In genomic region chr20:63765082-63765873, GRCh38 we compare ENCODE assay signal across 1 cellular context.
TF ChIP-seq lines count a peak whose summit lies in the region.

No MANE protein-coding gene starts in this region.

TF ChIP-seq in HepG2, 621 proteins besides CTCF, POLR2A, EP300 and RAD21 (continued from another document and continues in another):
- TF ChIP-seq SAP130 (CRISPR knock-in tag; IDR thresholded peaks at IDR 0.05; ENCODE audit: low read depth) (peak; percentile 75), ZNF552 (CRISPR knock-in tag; IDR thresholded peaks at IDR 0.05; ENCODE audit: borderline replicate concordance) (peak; percentile 63; the same call in 1 of the 2 replicates), ARID5B (CRISPR knock-in tag; IDR thresholded peaks at IDR 0.05) (peak; percentile 47), ZSCAN29 (CRISPR knock-in tag; conservative IDR thresholded peaks at IDR 0.05) (no peak), ZHX1 (CRISPR knock-in tag; IDR thresholded peaks at IDR 0.05; ENCODE audit: low read depth) (no peak), ZNF7 (CRISPR knock-in tag; IDR thresholded peaks at IDR 0.05) (no peak), ISL2 (CRISPR knock-in tag; IDR thresholded peaks at IDR 0.05) (no peak), ZNF678 (CRISPR knock-in tag; IDR thresholded peaks at IDR 0.05) (peak; percentile 46; the same call in 1 of the 2 replicates), ZBTB38 (CRISPR knock-in tag; IDR thresholded peaks at IDR 0.05) (peak; percentile 86; the same call in 1 of the 2 replicates), ARHGAP35 (CRISPR knock-in tag; IDR thresholded peaks at IDR 0.05; ENCODE audit: borderline replicate concordance) (no peak), HNRNPLL (IDR thresholded peaks at IDR 0.05; ENCODE audit: low read depth, low read length, poor library complexity, severe bottlenecking) (no peak), ZNF75D (CRISPR knock-in tag; IDR thresholded peaks at IDR 0.05; ENCODE audit: borderline replicate concordance) (no peak), HDAC2 (CRISPR knock-in tag; IDR thresholded peaks at IDR 0.05) (peak; percentile 67), PHF8 (CRISPR knock-in tag; IDR thresholded peaks at IDR 0.05) (peak; percentile 15; the same call in 1 of the 2 replicates), TOPORS (CRISPR knock-in tag; IDR thresholded peaks at IDR 0.05) (no peak), ZSCAN21 (CRISPR knock-in tag; IDR thresholded peaks at IDR 0.05; ENCODE audit: borderline replicate concordance) (peak; percentile 69; the same call in 1 of the 2 replicates), GABPB1 (CRISPR knock-in tag; IDR thresholded peaks at IDR 0.05) (peak; percentile 36; the same call in 1 of the 2 replicates), NR2F6 (IDR thresholded peaks at IDR 0.05) (peak; percentile 28; the same call in 1 of the 2 replicates), NR2F6 (CRISPR knock-in tag; IDR thresholded peaks at IDR 0.05) (no peak), SP4 (CRISPR knock-in tag; IDR thresholded peaks at IDR 0.05) (no peak), ZNF614 (CRISPR knock-in tag; IDR thresholded peaks at IDR 0.05; ENCODE audit: borderline replicate concordance) (peak; percentile 48; the same call in 1 of the 2 replicates), ARID4A (CRISPR knock-in tag; IDR thresholded peaks at IDR 0.05; ENCODE audit: borderline replicate concordance) (peak; percentile 43), HMG20A (CRISPR knock-in tag; IDR thresholded peaks at IDR 0.05; ENCODE audit: borderline replicate concordance) (no peak), HNF1B (CRISPR knock-in tag; IDR thresholded peaks at IDR 0.05) (peak; percentile 76), ZNF704 (CRISPR knock-in tag; IDR thresholded peaks at IDR 0.05; ENCODE audit: borderline replicate concordance) (no peak), ZNF580 (CRISPR knock-in tag; IDR thresholded peaks at IDR 0.05; ENCODE audit: borderline replicate concordance, low read depth) (peak; percentile 51; the same call in 1 of the 2 replicates)
- TF ChIP-seq, protein P1, sequence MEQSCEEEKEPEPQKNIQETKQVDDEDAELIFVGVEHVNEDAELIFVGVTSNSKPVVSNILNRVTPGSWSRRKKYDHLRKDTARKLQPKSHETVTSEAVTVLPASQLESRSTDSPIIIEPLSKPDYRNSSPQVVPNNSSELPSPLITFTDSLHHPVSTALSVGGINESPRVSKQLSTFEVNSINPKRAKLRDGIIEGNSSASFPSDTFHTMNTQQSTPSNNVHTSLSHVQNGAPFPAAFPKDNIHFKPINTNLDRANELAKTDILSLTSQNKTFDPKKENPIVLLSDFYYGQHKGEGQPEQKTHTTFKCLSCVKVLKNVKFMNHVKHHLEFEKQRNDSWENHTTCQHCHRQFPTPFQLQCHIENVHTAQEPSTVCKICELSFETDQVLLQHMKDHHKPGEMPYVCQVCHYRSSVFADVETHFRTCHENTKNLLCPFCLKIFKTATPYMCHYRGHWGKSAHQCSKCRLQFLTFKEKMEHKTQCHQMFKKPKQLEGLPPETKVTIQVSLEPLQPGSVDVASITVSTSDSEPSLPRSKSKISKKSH (CRISPR knock-in tag; IDR thresholded peaks at IDR 0.05; ENCODE audit: borderline replicate concordance): peak; percentile 68; the same call in 1 of the 2 replicates
- TF ChIP-seq, protein P2, sequence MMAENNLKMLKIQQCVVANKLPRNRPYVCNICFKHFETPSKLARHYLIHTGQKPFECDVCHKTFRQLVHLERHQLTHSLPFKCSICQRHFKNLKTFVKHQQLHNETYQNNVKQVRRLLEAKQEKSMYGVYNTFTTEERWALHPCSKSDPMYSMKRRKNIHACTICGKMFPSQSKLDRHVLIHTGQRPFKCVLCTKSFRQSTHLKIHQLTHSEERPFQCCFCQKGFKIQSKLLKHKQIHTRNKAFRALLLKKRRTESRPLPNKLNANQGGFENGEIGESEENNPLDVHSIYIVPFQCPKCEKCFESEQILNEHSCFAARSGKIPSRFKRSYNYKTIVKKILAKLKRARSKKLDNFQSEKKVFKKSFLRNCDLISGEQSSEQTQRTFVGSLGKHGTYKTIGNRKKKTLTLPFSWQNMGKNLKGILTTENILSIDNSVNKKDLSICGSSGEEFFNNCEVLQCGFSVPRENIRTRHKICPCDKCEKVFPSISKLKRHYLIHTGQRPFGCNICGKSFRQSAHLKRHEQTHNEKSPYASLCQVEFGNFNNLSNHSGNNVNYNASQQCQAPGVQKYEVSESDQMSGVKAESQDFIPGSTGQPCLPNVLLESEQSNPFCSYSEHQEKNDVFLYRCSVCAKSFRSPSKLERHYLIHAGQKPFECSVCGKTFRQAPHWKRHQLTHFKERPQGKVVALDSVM (CRISPR knock-in tag; IDR thresholded peaks at IDR 0.05): no peak
- TF ChIP-seq, protein P3, sequence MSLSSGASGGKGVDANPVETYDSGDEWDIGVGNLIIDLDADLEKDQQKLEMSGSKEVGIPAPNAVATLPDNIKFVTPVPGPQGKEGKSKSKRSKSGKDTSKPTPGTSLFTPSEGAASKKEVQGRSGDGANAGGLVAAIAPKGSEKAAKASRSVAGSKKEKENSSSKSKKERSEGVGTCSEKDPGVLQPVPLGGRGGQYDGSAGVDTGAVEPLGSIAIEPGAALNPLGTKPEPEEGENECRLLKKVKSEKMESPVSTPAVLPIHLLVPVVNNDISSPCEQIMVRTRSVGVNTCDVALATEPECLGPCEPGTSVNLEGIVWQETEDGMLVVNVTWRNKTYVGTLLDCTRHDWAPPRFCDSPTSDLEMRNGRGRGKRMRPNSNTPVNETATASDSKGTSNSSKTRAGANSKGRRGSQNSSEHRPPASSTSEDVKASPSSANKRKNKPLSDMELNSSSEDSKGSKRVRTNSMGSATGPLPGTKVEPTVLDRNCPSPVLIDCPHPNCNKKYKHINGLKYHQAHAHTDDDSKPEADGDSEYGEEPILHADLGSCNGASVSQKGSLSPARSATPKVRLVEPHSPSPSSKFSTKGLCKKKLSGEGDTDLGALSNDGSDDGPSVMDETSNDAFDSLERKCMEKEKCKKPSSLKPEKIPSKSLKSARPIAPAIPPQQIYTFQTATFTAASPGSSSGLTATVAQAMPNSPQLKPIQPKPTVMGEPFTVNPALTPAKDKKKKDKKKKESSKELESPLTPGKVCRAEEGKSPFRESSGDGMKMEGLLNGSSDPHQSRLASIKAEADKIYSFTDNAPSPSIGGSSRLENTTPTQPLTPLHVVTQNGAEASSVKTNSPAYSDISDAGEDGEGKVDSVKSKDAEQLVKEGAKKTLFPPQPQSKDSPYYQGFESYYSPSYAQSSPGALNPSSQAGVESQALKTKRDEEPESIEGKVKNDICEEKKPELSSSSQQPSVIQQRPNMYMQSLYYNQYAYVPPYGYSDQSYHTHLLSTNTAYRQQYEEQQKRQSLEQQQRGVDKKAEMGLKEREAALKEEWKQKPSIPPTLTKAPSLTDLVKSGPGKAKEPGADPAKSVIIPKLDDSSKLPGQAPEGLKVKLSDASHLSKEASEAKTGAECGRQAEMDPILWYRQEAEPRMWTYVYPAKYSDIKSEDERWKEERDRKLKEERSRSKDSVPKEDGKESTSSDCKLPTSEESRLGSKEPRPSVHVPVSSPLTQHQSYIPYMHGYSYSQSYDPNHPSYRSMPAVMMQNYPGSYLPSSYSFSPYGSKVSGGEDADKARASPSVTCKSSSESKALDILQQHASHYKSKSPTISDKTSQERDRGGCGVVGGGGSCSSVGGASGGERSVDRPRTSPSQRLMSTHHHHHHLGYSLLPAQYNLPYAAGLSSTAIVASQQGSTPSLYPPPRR (CRISPR knock-in tag; IDR thresholded peaks at IDR 0.05; ENCODE audit: borderline replicate concordance): peak; percentile 52; the same call in 1 of the 2 replicates
